ENCODE assay signal across 28 cellular contexts in the genomic region with DNA sequence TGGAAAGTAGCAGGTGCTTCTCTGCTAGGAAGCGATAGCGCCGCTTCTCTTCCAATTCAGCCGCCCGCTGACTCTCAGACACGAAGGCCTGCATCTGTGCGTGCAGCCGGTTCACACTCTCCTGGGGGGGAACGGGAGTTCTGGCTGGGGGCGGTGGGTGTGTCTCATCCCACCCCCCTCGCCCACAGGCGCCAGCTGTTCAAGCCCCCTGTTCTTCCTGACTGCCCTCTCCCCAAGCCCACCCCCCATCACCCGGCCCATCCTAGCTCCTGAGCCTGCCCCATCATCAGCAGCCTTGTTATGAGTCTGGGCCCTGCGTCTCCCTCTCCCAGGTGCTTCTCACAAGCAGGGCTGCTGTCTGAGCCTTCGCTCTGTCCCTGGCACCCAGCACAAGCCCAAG. TPM values are rescaled to one million over a fixed set of nuclear protein-coding genes. Genes with fewer than 3 reads are reported as not detected.
DNase-seq lines count a peak whose midpoint lies in the region; ATAC-seq, FAIRE-seq and TF ChIP-seq lines count a peak whose summit lies in the region.
"Had no signal": no experiment of that assay in that cellular context is flagged by ENCODE, and none has a peak within 500 bp of the region (broad histone marks: within the 10 kb centered on the region; RNA-seq: fewer than 3 reads in every experiment).

No MANE protein-coding gene starts in this region.

- no peak overlapping the region for H2BK120ac ChIP-seq in H1 (replicated peaks; ENCODE audit: low read depth, low read length)

- H3K27me3 ChIP-seq in right cardiac atrium (ENCODE audit: control insufficient read depth, insufficient read depth) (no peaks in the 10 kb centered on the region), H1 (replicated peaks in 1 of 4; ENCODE audit: control insufficient read depth in 3 of 4, extremely low read depth in 1 of 4, insufficient read depth in 3 of 4, low read length in 3 of 4) (no peaks in the 10 kb centered on the region)
- H3K27me3 ChIP-seq: brain microvascular endothelial cell, tibial artery had no signal

- H3K36me3 ChIP-seq in H1 (ENCODE audit: control insufficient read depth in 2 of 4, insufficient read depth in 4 of 4, low read length in 3 of 4) (no peaks in the 10 kb centered on the region), mesodermal cell (ENCODE audit: control insufficient read depth, insufficient read depth, low read length) (no peaks in the 10 kb centered on the region)
- H3K36me3 ChIP-seq: brain microvascular endothelial cell, left ventricle myocardium inferior, tibial artery had no signal

- no peak overlapping the region for H2BK15ac ChIP-seq in H1 (ENCODE audit: low read length)

- intact Hi-C loops in right cardiac atrium (cut with DNase I) (no loop called here), cardiac septum (cut with DNase I) (no loop called here)

- no peak overlapping the region for H3K23ac ChIP-seq in H1 (ENCODE audit: insufficient read length)

- TF ChIP-seq RAD21 in H1 (IDR thresholded peaks at IDR 0.05 in 1 of 2, conservative IDR thresholded peaks at IDR 0.05 in 1 of 2; ENCODE audit: low read depth in 2 of 2, low read length in 2 of 2), result no peak

- no peak for TF ChIP-seq EP300 in H1 (IDR thresholded peaks at IDR 0.05; ENCODE audit: borderline replicate concordance in 1 of 2, low read depth in 2 of 2, low read length in 2 of 2)

- POLR2A ChIA-PET in H1 (lab: Charles Lee; ENCODE audit: partially characterized antibody) (interaction anchor here (0.7 to 3.2 kb wide), 7 partner anchors 10 to 106 kb away, joined by 3 to 10 read pairs (median 5); a partner anchor contains a TSS), HEK293T (lab: Yijun Ruan, JAX) (no interaction called here)

- H2BK12ac ChIP-seq in H1 (ENCODE audit: low read depth, low read length), result no peak overlapping the region

- H3K9me3 ChIP-seq in right cardiac atrium (ENCODE audit: control insufficient read depth, low read length) (no peaks in the 10 kb centered on the region), H1 (ENCODE audit: insufficient read depth in 2 of 2, low read depth in 1 of 2, low read length in 1 of 2) (no peaks in the 10 kb centered on the region), mesodermal cell (ENCODE audit: control insufficient read depth, low read length) (no peaks in the 10 kb centered on the region)
- H3K9me3 ChIP-seq: A549, left ventricle myocardium inferior, tibial artery had no signal

- no peak overlapping the region for H3K27ac ChIP-seq in right cardiac atrium (ENCODE audit: low read length)
- H3K27ac ChIP-seq in H1 (ENCODE audit: low read depth, low read length), result no peak overlapping the region
- H3K27ac ChIP-seq in mesodermal cell (ENCODE audit: low read depth, low read length, severe bottlenecking), result no peak overlapping the region
- H3K27ac ChIP-seq in caudate nucleus (ENCODE audit: low read depth, low read length), result no peak overlapping the region
- H3K27ac ChIP-seq: A549, brain microvascular endothelial cell, coronary artery, left ventricle myocardium inferior, RWPE1, tibial artery had no signal

- H3K4me3 ChIP-seq in right cardiac atrium (ENCODE audit: low read length) (no peak overlapping the region), H1 (ENCODE audit: extremely low read depth in 1 of 4, insufficient read depth in 2 of 4, low read depth in 3 of 4, low read length in 4 of 4) (peak overlapping the region; percentile 32 to 60 (median 42); a peak in 7 of 8 replicates), mesodermal cell (ENCODE audit: extremely low read depth, insufficient read depth, low read length, poor library complexity, severe bottlenecking) (peak overlapping the region; percentile 18)
- H3K4me3 ChIP-seq: A549, coronary artery, left ventricle myocardium inferior, tibial artery had no signal

- H3K14ac ChIP-seq in H1 (ENCODE audit: insufficient read length), result no peak overlapping the region

- DNase-seq in right cardiac atrium, result peak in 2 of 3 donors; percentile 20 to 28
- no peak for DNase-seq in cardiac septum (ENCODE audit: low spot score)
- no peak for DNase-seq in H1 (ENCODE audit: low read depth in 1 of 2, low spot score in 2 of 2)
- DNase-seq in DMS153 treated with DMSO at 0.1 percent for 48 hours (lab: John Stamatoyannopoulos, UW; ENCODE audit: unreplicated experiment), result no peak
- DNase-seq in GM19238 (ENCODE audit: insufficient read length, low spot score), result no peak
- DNase-seq in caudate nucleus (lab: John Stamatoyannopoulos, UW), result no peak
- DNase-seq in HEK293T (ENCODE audit: extremely low spot score), result no peak
- DNase-seq: activated CD4-positive, alpha-beta memory T cell treated with anti-CD3 and anti-CD28 coated beads for 36 hours; activated CD4-positive, CD25-positive, alpha-beta regulatory T cell; activated naive CD8-positive, alpha-beta T cell treated with anti-CD3 and anti-CD28 coated beads, Interleukin-2, amount 50 U/mL, for 24 hours; brain microvascular endothelial cell; GOT3; left ventricle myocardium inferior; NCI-H1436 treated with DMSO at 0.1 percent for 48 hours; NCI-H2171; NCI-H526 treated with DMSO at 0.1 percent for 48 hours; occipital lobe; stimulated activated naive CD8-positive, alpha-beta T cell treated with anti-CD3 and anti-CD28 coated beads, Interleukin-15, amount 100 ng/mL, for 72 hours; tibial artery had no signal

- H3K4me2 ChIP-seq in H1 (ENCODE audit: insufficient read depth in 1 of 2, low read depth in 2 of 2, low read length in 2 of 2), result peak overlapping the region; percentile 74 to 85
- H3K4me2 ChIP-seq: A549 had no signal

- peak overlapping the region; percentile 32 for H3K4ac ChIP-seq in H1 (replicated peaks; ENCODE audit: insufficient read length, low read depth, low read length)

- TF ChIP-seq POLR2A in H1 (IDR thresholded peaks at IDR 0.05; ENCODE audit: control extremely low read depth in 1 of 2, low read depth in 2 of 2, low read length in 2 of 2), result no peak

- H2AFZ ChIP-seq in H1 (ENCODE audit: low read length), result no peak overlapping the region

- 77% methylated on average over 15 of the region's 15 CpGs for WGBS in right cardiac atrium
- 48% methylated on average over 6 of the region's 15 CpGs; no CpG with 5 or more reads in 1 of the 2 experiments for WGBS in H1 (ENCODE audit: extremely low coverage in 1 of 2, insufficient coverage in 1 of 2, insufficient read length in 1 of 2, insufficient replicate concordance in 2 of 2, low coverage in 1 of 2, low lambda C conversion rate in 2 of 2, missing lambda C conversion rate in 1 of 2), 2 experiments
- WGBS in mesodermal cell (ENCODE audit: insufficient coverage in 2 of 2), 2 experiments, result 59 to 67% methylated on average over 5 to 7 of the region's 15 CpGs

- no peak overlapping the region for H3K56ac ChIP-seq in H1 (replicated peaks; ENCODE audit: insufficient read length, low read depth, low read length)

- no peak overlapping the region for H2BK20ac ChIP-seq in H1 (ENCODE audit: low read length)

- no peak overlapping the region; the same call in 1 of the 2 replicates for H4K8ac ChIP-seq in H1 (ENCODE audit: extremely low read depth, insufficient read depth, low read length)

- H2BK5ac ChIP-seq in H1 (ENCODE audit: low read depth, low read length), result peak overlapping the region; percentile 75; the same call in 1 of the 2 replicates

- no peaks in the 10 kb centered on the region for H3K79me1 ChIP-seq in H1 (ENCODE audit: low read depth, low read length)

- H3K4me1 ChIP-seq in right cardiac atrium (ENCODE audit: control insufficient read depth, insufficient read depth, low read length), result no peaks in the 10 kb centered on the region
- peaks cover 0 to 6% (median 4%) of the 10 kb centered on the region in 4 experiments; a peak in 5 of 7 replicates for H3K4me1 ChIP-seq in H1 (replicated peaks in 1 of 4; ENCODE audit: control insufficient read depth in 3 of 4, insufficient read depth in 4 of 4, low read length in 3 of 4)
- peaks cover 9% of the 10 kb centered on the region for H3K4me1 ChIP-seq in mesodermal cell (ENCODE audit: control insufficient read depth, insufficient read depth, low read length, poor library complexity, severe bottlenecking)

- no peak for TF ChIP-seq CTCF in H1 (IDR thresholded peaks at IDR 0.05; ENCODE audit: control extremely low read depth in 1 of 3, insufficient read depth in 1 of 3, low read depth in 1 of 3, low read length in 3 of 3)

- peak in 1 of 2 donors; percentile 6 for ATAC-seq in right cardiac atrium
- ATAC-seq: activated naive CD8-positive, alpha-beta T cell treated with anti-CD3 and anti-CD28 coated beads, Interleukin-2, amount 50 U/mL, for 24 hours; stimulated activated naive CD8-positive, alpha-beta T cell treated with anti-CD3 and anti-CD28 coated beads, Interleukin-15, amount 100 ng/mL, for 72 hours had no signal

- no peak for FAIRE-seq in H1 (lab: Jason Lieb, UNC)
- FAIRE-seq: A549, endometrium, GM19239 had no signal

- H2AK5ac ChIP-seq in H1 (ENCODE audit: low read depth, low read length), result no peak overlapping the region

- H3K9ac ChIP-seq in H1 (replicated peaks in 1 of 4; ENCODE audit: extremely low read depth in 1 of 4, low read depth in 3 of 4, low read length in 3 of 4), result no peak overlapping the region

- peaks cover 0 to 2% of the 10 kb centered on the region in 2 experiments for H4K20me1 ChIP-seq in H1 (replicated peaks in 1 of 2; ENCODE audit: control insufficient read depth in 1 of 2, insufficient read depth in 2 of 2, low read length in 2 of 2)

- H3K79me2 ChIP-seq in H1 (ENCODE audit: control insufficient read depth in 1 of 2, insufficient read depth in 2 of 2, low read length in 2 of 2), result no peaks in the 10 kb centered on the region

- H3K18ac ChIP-seq in H1 (ENCODE audit: extremely low read depth, low read length), result peak overlapping the region; percentile 60

- peak overlapping the region; percentile 55 for H4K91ac ChIP-seq in H1 (replicated peaks; ENCODE audit: insufficient read length, low read length)

- H4K5ac ChIP-seq in H1 (ENCODE audit: insufficient read length, low read depth, low read length), result peak overlapping the region; percentile 45

- CTCF ChIA-PET in H1 (lab: Charles Lee; ENCODE audit: partially characterized antibody) (interaction anchor here (0.6 to 13.7 kb wide), 23 partner anchors 7 to 475 kb away, joined by 3 to 264 read pairs (median 7); a partner anchor contains a TSS), HEK293T (lab: Yijun Ruan, JAX) (interaction anchor here (1.3 to 1.8 kb wide), 3 partner anchors 11 to 44 kb away, joined by 3 to 9 read pairs (median 4); no protein-coding TSS in a partner anchor)

- peaks cover 4% of the 10 kb centered on the region; the same call in 1 of the 2 replicates for H3K23me2 ChIP-seq in H1 (ENCODE audit: low read depth, low read length)

RNA-seq across cellular contexts. Expression of a gene that starts 13.1 kb away (rescaled TPM):
- total RNA-seq in right cardiac atrium (under 1 TPM in 3 of 4 donors, not detected in 1; 0.41 to 0.68 (median 0.57) TPM), cardiac septum (not detected)
- polyA plus RNA-seq in right cardiac atrium (0.63 TPM), H1 (2011; rRNA removed) (0.70 and 1.2 TPM in 2 replicates)
- not detected in 2 replicates for total RNA-seq in H1 (2021; fragmentation: NEBNext Ultra II Directional; extraction: Animal tissue kit (Norgen Biotek cat#: 25700))
- 0.62 TPM for polyA plus RNA-seq in H1 (2011; cell fraction: cytosol; rRNA removed)
- 0.44 TPM for polyA plus RNA-seq in H1 (2011; cell fraction: nucleus; rRNA removed)
- polyA plus RNA-seq in H1 (2012, experiment 1 of 2), result 0.69 to 1.6 TPM (median 1.3 TPM) in 4 replicates
- polyA plus RNA-seq in H1 (2012, experiment 2 of 2), result 0.43 TPM
- 0.28 TPM for polyA plus RNA-seq in H1 (2013, experiment 1 of 2)
- 0.17 TPM for polyA plus RNA-seq in H1 (2013, experiment 2 of 2)
- not detected in 2 replicates for polyA minus RNA-seq in H1 (2011; rRNA and poly(A)+ RNA removed)
- not detected for polyA minus RNA-seq in H1 (2011; cell fraction: cytosol; rRNA and poly(A)+ RNA removed)
- 0.40 TPM for polyA minus RNA-seq in H1 (2011; cell fraction: nucleus; rRNA and poly(A)+ RNA removed)
- not detected for polyA plus RNA-seq in mesodermal cell (2013, experiment 1 of 2)
- not detected for polyA plus RNA-seq in mesodermal cell (2013, experiment 2 of 2)
- total RNA-seq: left ventricle myocardium inferior, M059J, renal cortical epithelial cell had no signal
- polyA plus RNA-seq: A549, IgD-negative memory B cell had no signal

RNA-seq across cellular contexts. Expression of a gene that starts 13.4 kb away (rescaled TPM):
- total RNA-seq in right cardiac atrium, result under 1 TPM in 2 of 4 donors, not detected in 2; 0.17 to 0.53 TPM
- polyA plus RNA-seq in right cardiac atrium, result 0.20 TPM
- total RNA-seq in cardiac septum, result 0.24 TPM
- total RNA-seq in H1 (2021; fragmentation: NEBNext Ultra II Directional; extraction: Animal tissue kit (Norgen Biotek cat#: 25700)), result 5.4 and 7.2 TPM in 2 replicates
- polyA plus RNA-seq in H1 (2011; rRNA removed), result 10.0 and 13.9 TPM in 2 replicates
- polyA plus RNA-seq in H1 (2011; cell fraction: cytosol; rRNA removed), result 5.2 TPM
- 14.7 TPM for polyA plus RNA-seq in H1 (2011; cell fraction: nucleus; rRNA removed)
- 2.3 to 7.1 TPM (median 5.9 TPM) in 4 replicates for polyA plus RNA-seq in H1 (2012, experiment 1 of 2)
- polyA plus RNA-seq in H1 (2012, experiment 2 of 2), result 3.2 TPM
- polyA plus RNA-seq in H1 (2013, experiment 1 of 2), result 5.7 TPM
- 5.2 TPM for polyA plus RNA-seq in H1 (2013, experiment 2 of 2)
- 0.54 and 1.1 TPM in 2 replicates for polyA minus RNA-seq in H1 (2011; rRNA and poly(A)+ RNA removed)
- polyA minus RNA-seq in H1 (2011; cell fraction: cytosol; rRNA and poly(A)+ RNA removed), result 5.6 TPM
- polyA minus RNA-seq in H1 (2011; cell fraction: nucleus; rRNA and poly(A)+ RNA removed), result 1.5 TPM
- polyA plus RNA-seq in mesodermal cell (2013, experiment 1 of 2), result 1.5 TPM
- 1.3 TPM for polyA plus RNA-seq in mesodermal cell (2013, experiment 2 of 2)
- total RNA-seq: M059J, occipital lobe had no signal
- polyA plus RNA-seq: IgD-negative memory B cell had no signal

RNA-seq across cellular contexts. Expression of a gene that starts 39.9 kb away (rescaled TPM):
- total RNA-seq in right cardiac atrium (10 to 100 TPM; 23.8 to 26.5 (median 25.0) TPM), cardiac septum (19.1 TPM)
- polyA plus RNA-seq in right cardiac atrium (31.3 TPM), H1 (2011; rRNA removed) (20.4 and 26.7 TPM in 2 replicates)
- 22.9 and 26.2 TPM in 2 replicates for total RNA-seq in H1 (2021; fragmentation: NEBNext Ultra II Directional; extraction: Animal tissue kit (Norgen Biotek cat#: 25700))
- polyA plus RNA-seq in H1 (2011; cell fraction: cytosol; rRNA removed), result 34.3 TPM
- polyA plus RNA-seq in H1 (2011; cell fraction: nucleus; rRNA removed), result 80.4 TPM
- 14.3 to 28.4 TPM (median 26.6 TPM) in 4 replicates for polyA plus RNA-seq in H1 (2012, experiment 1 of 2)
- polyA plus RNA-seq in H1 (2012, experiment 2 of 2), result 17.5 TPM
- 13.5 TPM for polyA plus RNA-seq in H1 (2013, experiment 1 of 2)
- polyA plus RNA-seq in H1 (2013, experiment 2 of 2), result 13.1 TPM
- 24.3 and 33.6 TPM in 2 replicates for polyA minus RNA-seq in H1 (2011; rRNA and poly(A)+ RNA removed)
- 15.3 TPM for polyA minus RNA-seq in H1 (2011; cell fraction: cytosol; rRNA and poly(A)+ RNA removed)
- 33.8 TPM for polyA minus RNA-seq in H1 (2011; cell fraction: nucleus; rRNA and poly(A)+ RNA removed)
- 16.0 TPM for polyA plus RNA-seq in mesodermal cell (2013, experiment 1 of 2)
- polyA plus RNA-seq in mesodermal cell (2013, experiment 2 of 2), result 12.6 TPM

Comparison
In these comparisons a context has a peak if more than half of its experiments do, and no peak if none do; other contexts are left out.
1. DNase-seq: peak in right cardiac atrium (2 of 3); none in cardiac septum (single experiment), H1 (0 of 2), DMS153 treated with DMSO at 0.1 percent for 48 hours (single experiment), GM19238 (single experiment), caudate nucleus (0 of 61) and HEK293T (single experiment).